ENCODE assay signal across 25 cellular contexts in the genomic region with DNA sequence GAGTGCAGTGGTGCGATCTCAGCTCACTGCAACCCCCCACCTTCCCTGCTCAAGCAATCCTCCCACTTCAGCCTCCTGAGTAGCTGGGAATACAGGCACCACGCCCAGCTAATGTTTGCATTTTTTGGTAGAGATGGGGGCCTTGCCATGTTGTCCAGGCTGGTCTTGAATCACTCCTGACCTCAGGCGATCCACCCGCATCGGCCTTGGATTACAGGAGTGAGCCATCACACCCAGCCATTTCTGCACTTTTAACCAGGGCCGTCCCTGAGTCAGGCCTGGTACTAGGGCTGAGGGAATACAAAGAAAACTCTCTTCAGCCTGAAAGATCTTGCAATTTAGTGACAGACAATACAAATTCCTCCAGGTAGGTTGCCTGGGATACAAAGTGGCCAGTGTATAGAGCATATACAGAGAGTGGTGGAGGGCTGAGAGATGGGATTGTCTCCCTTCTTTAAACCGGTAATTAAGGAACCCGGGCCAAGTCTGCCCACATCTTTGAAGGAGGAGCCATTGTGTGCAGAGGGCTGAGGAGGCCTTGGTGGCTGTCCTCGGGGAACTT.
DNase-seq lines count a peak whose midpoint lies in the region; ATAC-seq, FAIRE-seq and TF ChIP-seq lines count a peak whose summit lies in the region.
"Had no signal": no experiment of that assay in that cellular context is flagged by ENCODE, and none has a peak within 500 bp of the region (broad histone marks: within the 10 kb centered on the region; RNA-seq: fewer than 3 reads in every experiment).

No MANE protein-coding gene starts in this region.

- peak; percentile 20 for DNase-seq in ELR (ENCODE audit: low read depth)
- DNase-seq in M059J (ENCODE audit: low read depth) = peak; percentile 62
- peak; percentile 28 for DNase-seq in coronary artery (ENCODE audit: low spot score)
- DNase-seq in neural crest cell (ENCODE audit: low read depth, low spot score) = no peak
- DNase-seq in activated CD4-positive, alpha-beta memory T cell treated with anti-CD3 and anti-CD28 coated beads, Interleukin-2, amount 10 ng/mL, durations not matched to agents 7 days and 5 days = no peak
- DNase-seq in frontal cortex (ENCODE audit: low spot score in 2 of 2) = no peak
- no peak for DNase-seq in effector memory CD8-positive, alpha-beta T cell
- DNase-seq in stimulated activated CD4-positive, alpha-beta T cell treated with anti-CD3 and anti-CD28 coated beads, Interleukin-1b, Interleukin-23, amount 100 ng/mL, for 48 hours = no peak
- DNase-seq: CD4-positive, alpha-beta T cell; COR-L47; DMS79; IMR-90; NCI-H1048; NCI-H1417 treated with DMSO at 0.1 percent for 48 hours; NCI-H187 treated with DMSO at 0.1 percent for 48 hours; NCI-H2107; NCI-H345; NCI-H524 treated with DMSO at 0.1 percent for 48 hours; NCI-H82 had no signal

- TF ChIP-seq CTCF in coronary artery (IDR thresholded peaks at IDR 0.05) (no peak), neural crest cell (conservative IDR thresholded peaks at IDR 0.05) (no peak)

- no peak overlapping the region for H3K27ac Mint-ChIP-seq in neural crest cell (ENCODE audit: unreplicated experiment)
- no peak overlapping the region for H3K27ac Mint-ChIP-seq in activated CD4-positive, alpha-beta memory T cell treated with anti-CD3 and anti-CD28 coated beads, Interleukin-2, amount 10 ng/mL, durations not matched to agents 7 days and 5 days
- H3K27ac Mint-ChIP-seq in effector memory CD8-positive, alpha-beta T cell = no peak overlapping the region
- H3K27ac Mint-ChIP-seq: CD4-positive, alpha-beta T cell had no signal

- peak overlapping the region; percentile 13 for H3K4me3 Mint-ChIP-seq in neural crest cell
- H3K4me3 Mint-ChIP-seq in activated CD4-positive, alpha-beta memory T cell treated with anti-CD3 and anti-CD28 coated beads, Interleukin-2, amount 10 ng/mL, durations not matched to agents 7 days and 5 days = no peak overlapping the region
- H3K4me3 Mint-ChIP-seq in effector memory CD8-positive, alpha-beta T cell = no peak overlapping the region
- H3K4me3 Mint-ChIP-seq: CD4-positive, alpha-beta T cell had no signal

- H3K4me3 ChIP-seq in coronary artery = no peak overlapping the region
- H3K4me3 ChIP-seq: BLaER1, SK-N-MC had no signal

- peaks cover 2% of the 10 kb centered on the region for H3K36me3 Mint-ChIP-seq in neural crest cell (ENCODE audit: low read depth)
- no peaks in the 10 kb centered on the region for H3K36me3 Mint-ChIP-seq in activated CD4-positive, alpha-beta memory T cell treated with anti-CD3 and anti-CD28 coated beads, Interleukin-2, amount 10 ng/mL, durations not matched to agents 7 days and 5 days (ENCODE audit: low read depth)
- H3K36me3 Mint-ChIP-seq in effector memory CD8-positive, alpha-beta T cell (ENCODE audit: insufficient read depth) = no peaks in the 10 kb centered on the region

- H3K27me3 Mint-ChIP-seq in neural crest cell (ENCODE audit: low read depth) = no peaks in the 10 kb centered on the region
- H3K27me3 Mint-ChIP-seq in activated CD4-positive, alpha-beta memory T cell treated with anti-CD3 and anti-CD28 coated beads, Interleukin-2, amount 10 ng/mL, durations not matched to agents 7 days and 5 days = no peaks in the 10 kb centered on the region
- H3K27me3 Mint-ChIP-seq in effector memory CD8-positive, alpha-beta T cell = no peaks in the 10 kb centered on the region
- H3K27me3 Mint-ChIP-seq: CD4-positive, alpha-beta T cell had no signal

- no peak overlapping the region for H3K27ac ChIP-seq in coronary artery
- H3K27ac ChIP-seq: BLaER1, KMS-11, SK-N-MC had no signal

- H3K9me3 Mint-ChIP-seq in neural crest cell = no peaks in the 10 kb centered on the region
- H3K9me3 Mint-ChIP-seq in activated CD4-positive, alpha-beta memory T cell treated with anti-CD3 and anti-CD28 coated beads, Interleukin-2, amount 10 ng/mL, durations not matched to agents 7 days and 5 days = no peaks in the 10 kb centered on the region
- no peaks in the 10 kb centered on the region for H3K9me3 Mint-ChIP-seq in effector memory CD8-positive, alpha-beta T cell
- H3K9me3 Mint-ChIP-seq: CD4-positive, alpha-beta T cell had no signal

- CTCF ChIA-PET in activated CD4-positive, alpha-beta memory T cell treated with anti-CD3 and anti-CD28 coated beads, Interleukin-2, amount 10 ng/mL, durations not matched to agents 7 days and 5 days (lab: Charles Lee) = interaction anchor here (0.7 kb wide), 1 partner anchor 1063 kb away, joined by 4 read pairs; no protein-coding TSS in a partner anchor

- peaks cover 16% of the 10 kb centered on the region for H3K4me1 Mint-ChIP-seq in neural crest cell
- peaks cover 3% of the 10 kb centered on the region for H3K4me1 Mint-ChIP-seq in activated CD4-positive, alpha-beta memory T cell treated with anti-CD3 and anti-CD28 coated beads, Interleukin-2, amount 10 ng/mL, durations not matched to agents 7 days and 5 days
- peaks cover 1 to 2% of the 10 kb centered on the region in 2 donors for H3K4me1 Mint-ChIP-seq in effector memory CD8-positive, alpha-beta T cell (ENCODE audit: low read depth in 2 of 2)

- no peak for FAIRE-seq in frontal cortex (lab: Jason Lieb, UNC)
- FAIRE-seq: GM12892, RCC 7860 had no signal

- POLR2A ChIA-PET in activated CD4-positive, alpha-beta memory T cell treated with anti-CD3 and anti-CD28 coated beads, Interleukin-2, amount 10 ng/mL, durations not matched to agents 7 days and 5 days (lab: Charles Lee) = interaction anchor here (1.4 kb wide), 1 partner anchor 9 kb away, joined by 4 read pairs; no protein-coding TSS in a partner anchor

- ATAC-seq in effector memory CD8-positive, alpha-beta T cell (replicated peaks) = no peak
- ATAC-seq: Right ventricle myocardium inferior had no signal

Comparison
In these comparisons a context has a peak if more than half of its experiments do, and no peak if none do; other contexts are left out.
1. DNase-seq: peak in ELR (single experiment), M059J (single experiment) and coronary artery (single experiment); none in neural crest cell (single experiment), activated CD4-positive, alpha-beta memory T cell treated with anti-CD3 and anti-CD28 coated beads, Interleukin-2, amount 10 ng/mL, durations not matched to agents 7 days and 5 days (single experiment), frontal cortex (0 of 2), effector memory CD8-positive, alpha-beta T cell (0 of 3) and stimulated activated CD4-positive, alpha-beta T cell treated with anti-CD3 and anti-CD28 coated beads, Interleukin-1b, Interleukin-23, amount 100 ng/mL, for 48 hours (single experiment).